In the genomic region with DNA sequence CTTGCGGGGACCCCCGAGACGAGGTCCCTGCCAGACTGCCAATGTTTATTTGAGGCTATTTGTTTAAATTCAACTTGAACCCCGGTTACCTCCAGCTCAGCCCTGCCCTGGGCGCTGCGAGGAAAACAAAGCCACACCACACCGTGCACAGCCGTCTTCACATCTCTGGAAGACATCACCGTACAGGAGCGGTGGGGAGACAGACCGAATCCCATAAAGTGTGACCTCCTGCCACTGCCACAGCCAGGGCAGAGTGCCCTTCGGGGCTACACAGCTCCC, we compare ENCODE assay signal across 13 cellular contexts. TPM values are rescaled to one million over a fixed set of nuclear protein-coding genes. Genes with fewer than 3 reads are reported as not detected.
DNase-seq lines count a peak whose midpoint lies in the region; ATAC-seq and TF ChIP-seq lines count a peak whose summit lies in the region.
"Had no signal": no experiment of that assay in that cellular context is flagged by ENCODE, and none has a peak within 500 bp of the region (broad histone marks: within the 10 kb centered on the region; RNA-seq: fewer than 3 reads in every experiment).

No MANE protein-coding gene starts in this region.

- H3K4ac ChIP-seq in mesendoderm (ENCODE audit: low read depth, low read length): no peak overlapping the region

- no peak overlapping the region for H3K4me3 ChIP-seq in mesendoderm (ENCODE audit: low read length)

- no peak for ATAC-seq in stimulated activated effector memory CD8-positive, alpha-beta T cell treated with anti-CD3 and anti-CD28 coated beads, Interleukin-12 subunit alpha, Interleukin-12 subunit beta, amount 100 ng/mL, for 72 hours

- H3K27me3 Mint-ChIP-seq in CD14-positive monocyte (ENCODE audit: low read depth in 3 of 3): peaks cover 0 to 8% (median 0%) of the 10 kb centered on the region in 3 donors
- H3K27me3 Mint-ChIP-seq in dendritic cell treated with granulocyte-macrophage colony-stimulating factor and Interleukin-4, amounts not matched to agents 40 ng/mL and 50 ng/mL, for 4 days: no peaks in the 10 kb centered on the region
- H3K27me3 Mint-ChIP-seq: CD4-positive, CD25-positive, alpha-beta regulatory T cell had no signal

- no peak overlapping the region for H3K27ac ChIP-seq in mesendoderm (ENCODE audit: low read depth, low read length)

- H3K9ac ChIP-seq in mesendoderm (ENCODE audit: low read length): no peak overlapping the region

- H2BK5ac ChIP-seq in mesendoderm (ENCODE audit: low read length): no peak overlapping the region

- H2AK5ac ChIP-seq in mesendoderm (ENCODE audit: low read length): no peak overlapping the region

- H3K27me3 ChIP-seq in mesendoderm (ENCODE audit: insufficient read depth, low read length, poor library complexity): no peaks in the 10 kb centered on the region

- H3K36me3 Mint-ChIP-seq in CD14-positive monocyte: peaks cover 31 to 40% of the 10 kb centered on the region in 2 donors
- H3K36me3 Mint-ChIP-seq in dendritic cell treated with granulocyte-macrophage colony-stimulating factor and Interleukin-4, amounts not matched to agents 40 ng/mL and 50 ng/mL, for 4 days (ENCODE audit: low read depth): peaks cover 50% of the 10 kb centered on the region
- no peaks in the 10 kb centered on the region for H3K36me3 Mint-ChIP-seq in stimulated activated effector memory CD8-positive, alpha-beta T cell treated with anti-CD3 and anti-CD28 coated beads, Interleukin-12 subunit alpha, Interleukin-12 subunit beta, amount 100 ng/mL, for 72 hours

- no CpG with 5 or more reads among the region's 12 CpGs for WGBS in mesendoderm (ENCODE audit: extremely low coverage, insufficient coverage, low lambda C conversion rate)

- no peak overlapping the region for H3K4me2 ChIP-seq in mesendoderm (ENCODE audit: low read length)

- no peaks in the 10 kb centered on the region for H3K79me2 ChIP-seq in mesendoderm (ENCODE audit: control insufficient read depth, insufficient read depth, low read length)

- H3K79me1 ChIP-seq in mesendoderm (ENCODE audit: low read length): no peaks in the 10 kb centered on the region

- no peak overlapping the region for H4K8ac ChIP-seq in mesendoderm (ENCODE audit: low read depth, low read length)

- H3K4me1 Mint-ChIP-seq in CD14-positive monocyte: peaks cover 46% of the 10 kb centered on the region
- H3K4me1 Mint-ChIP-seq in dendritic cell treated with granulocyte-macrophage colony-stimulating factor and Interleukin-4, amounts not matched to agents 40 ng/mL and 50 ng/mL, for 4 days (ENCODE audit: low read depth): peaks cover 72% of the 10 kb centered on the region
- peaks cover 26% of the 10 kb centered on the region for H3K4me1 Mint-ChIP-seq in stimulated activated effector memory CD8-positive, alpha-beta T cell treated with anti-CD3 and anti-CD28 coated beads, Interleukin-12 subunit alpha, Interleukin-12 subunit beta, amount 100 ng/mL, for 72 hours

- H4K5ac ChIP-seq in mesendoderm (ENCODE audit: low read length): no peak overlapping the region

- peaks cover 0 to 2% (median 0%) of the 10 kb centered on the region in 7 donors for H3K9me3 Mint-ChIP-seq in CD14-positive monocyte
- H3K9me3 Mint-ChIP-seq in dendritic cell treated with granulocyte-macrophage colony-stimulating factor and Interleukin-4, amounts not matched to agents 40 ng/mL and 50 ng/mL, for 4 days: no peaks in the 10 kb centered on the region
- H3K9me3 Mint-ChIP-seq in stimulated activated effector memory CD8-positive, alpha-beta T cell treated with anti-CD3 and anti-CD28 coated beads, Interleukin-12 subunit alpha, Interleukin-12 subunit beta, amount 100 ng/mL, for 72 hours: no peaks in the 10 kb centered on the region

- no peak for TF ChIP-seq CTCF in CD14-positive monocyte (IDR thresholded peaks at IDR 0.05)

- no peak overlapping the region for H3K4me3 Mint-ChIP-seq in CD14-positive monocyte
- H3K4me3 Mint-ChIP-seq in dendritic cell treated with granulocyte-macrophage colony-stimulating factor and Interleukin-4, amounts not matched to agents 40 ng/mL and 50 ng/mL, for 4 days: peak overlapping the region; percentile 37
- H3K4me3 Mint-ChIP-seq in stimulated activated effector memory CD8-positive, alpha-beta T cell treated with anti-CD3 and anti-CD28 coated beads, Interleukin-12 subunit alpha, Interleukin-12 subunit beta, amount 100 ng/mL, for 72 hours: no peak overlapping the region

- H3K18ac ChIP-seq in mesendoderm (ENCODE audit: low read length): no peak overlapping the region

- DNase-seq in CD14-positive monocyte (ENCODE audit: low spot score) (no peak), mesendoderm (no peak), globus pallidus (ENCODE audit: low spot score) (no peak), 8988T (no peak), NCI-H2107 treated with DMSO at 0.1 percent for 48 hours (lab: John Stamatoyannopoulos, UW; ENCODE audit: unreplicated experiment) (no peak)
- no peak for DNase-seq in stimulated activated effector memory CD8-positive, alpha-beta T cell treated with anti-CD3 and anti-CD28 coated beads, Interleukin-12 subunit alpha, Interleukin-12 subunit beta, amount 100 ng/mL, for 72 hours (ENCODE audit: low spot score in 2 of 2)
- DNase-seq: CD4-positive, CD25-positive, alpha-beta regulatory T cell; COR-L47; GDM1; KBM-7; NCI-H187; NCI-H226 had no signal

- H2BK15ac ChIP-seq in mesendoderm (replicated peaks; ENCODE audit: low read depth): no peak overlapping the region

- no peaks in the 10 kb centered on the region for H3K36me3 ChIP-seq in mesendoderm (ENCODE audit: control insufficient read depth, insufficient read depth, low read length)

- peaks cover 6% of the 10 kb centered on the region for H3K4me1 ChIP-seq in mesendoderm (ENCODE audit: control insufficient read depth, low read depth, low read length)

- no peak overlapping the region for H2BK120ac ChIP-seq in mesendoderm (ENCODE audit: low read depth, low read length)

- intact Hi-C loops in CD14-positive monocyte (cut with micrococcal nuclease): loop anchor here in 1 of 2 donors (5.0 kb wide), 1 partner anchor 40 kb away; a partner anchor contains a TSS
- intact Hi-C loops in dendritic cell treated with granulocyte-macrophage colony-stimulating factor and Interleukin-4, amounts not matched to agents 40 ng/mL and 50 ng/mL, for 4 days (cut with micrococcal nuclease): loop anchor here (5.0 kb wide), 1 partner anchor 40 kb away; no protein-coding TSS in a partner anchor

- peak overlapping the region; percentile 42 for H3K56ac ChIP-seq in mesendoderm (ENCODE audit: low read length)

- no peak overlapping the region for H3K23ac ChIP-seq in mesendoderm (ENCODE audit: low read length)

- H3K27ac Mint-ChIP-seq in CD14-positive monocyte: peak overlapping the region in 5 of 7 donors; percentile 73 to 97 (median 95)
- peak overlapping the region; percentile 85 for H3K27ac Mint-ChIP-seq in dendritic cell treated with granulocyte-macrophage colony-stimulating factor and Interleukin-4, amounts not matched to agents 40 ng/mL and 50 ng/mL, for 4 days
- H3K27ac Mint-ChIP-seq in stimulated activated effector memory CD8-positive, alpha-beta T cell treated with anti-CD3 and anti-CD28 coated beads, Interleukin-12 subunit alpha, Interleukin-12 subunit beta, amount 100 ng/mL, for 72 hours: peak overlapping the region; percentile 77
- H3K27ac Mint-ChIP-seq: CD4-positive, CD25-positive, alpha-beta regulatory T cell had no signal

RNA-seq across cellular contexts. Expression of a gene that starts 40.0 kb away (rescaled TPM):
- polyA plus RNA-seq in CD14-positive monocyte: 10 to 100 TPM; 29.2 to 30.9 TPM
- 12.7 TPM for polyA plus RNA-seq in mesendoderm (2013, experiment 1 of 2)
- polyA plus RNA-seq in mesendoderm (2013, experiment 2 of 2): 12.3 TPM
